Comparison of ENCODE assay signal across 9 cellular contexts in the genomic region with DNA sequence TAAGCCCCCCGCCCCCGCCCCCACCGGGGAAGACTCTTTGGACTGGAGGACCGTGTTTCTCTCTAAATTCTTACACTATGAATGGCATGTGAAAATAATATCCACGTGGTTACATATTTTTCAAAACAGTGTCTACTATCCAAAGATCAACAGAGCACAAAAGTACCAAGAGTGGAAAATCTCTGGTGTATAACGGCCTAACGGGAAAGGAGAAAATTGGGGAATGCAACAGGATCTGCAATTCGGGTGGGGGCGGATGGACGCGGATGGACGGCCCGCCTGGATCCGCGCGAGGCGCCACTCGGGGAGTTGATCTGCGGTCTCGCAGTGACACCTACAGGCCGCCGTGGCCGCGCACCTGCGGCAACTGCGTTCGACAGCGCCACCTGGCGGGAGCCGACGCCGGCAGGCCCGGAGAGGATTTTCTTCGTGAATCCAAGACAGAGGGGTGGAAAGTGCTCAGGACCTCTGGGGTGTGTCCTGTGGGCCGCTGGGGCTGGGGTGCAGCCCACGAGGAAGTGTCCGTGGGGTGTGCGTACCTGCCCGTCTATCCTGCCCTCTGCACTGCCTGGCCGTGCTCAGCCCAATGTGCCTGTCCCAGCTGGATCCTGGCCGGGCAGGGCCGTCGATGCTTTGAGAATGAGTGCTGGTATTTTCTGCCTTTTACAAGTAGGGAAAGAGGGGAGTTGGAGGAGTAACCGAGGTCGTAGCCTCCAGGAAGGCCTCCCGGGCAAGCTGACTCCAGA. TPM values are rescaled to one million over a fixed set of nuclear protein-coding genes. Genes with fewer than 3 reads are reported as not detected.
DNase-seq lines count a peak whose midpoint lies in the region; ATAC-seq, FAIRE-seq and TF ChIP-seq lines count a peak whose summit lies in the region.
"Had no signal": no experiment of that assay in that cellular context is flagged by ENCODE, and none has a peak within 500 bp of the region (broad histone marks: within the 10 kb centered on the region; RNA-seq: fewer than 3 reads in every experiment).

No MANE protein-coding gene starts in this region.

- ATAC-seq in GM19438 (IDR thresholded peaks at IDR 0.05; ENCODE audit: low read depth, unreplicated experiment) (peak; percentile 46), gastroesophageal sphincter (peak; percentile 79), pancreas (peak; percentile 88 to 99 (median 95))

- H3K27me3 ChIP-seq in SJCRH30 (no peaks in the 10 kb centered on the region), gastroesophageal sphincter (peaks cover 25% of the 10 kb centered on the region), pancreas (no peaks in the 10 kb centered on the region), transverse colon (peaks cover 34% of the 10 kb centered on the region)

- intact Hi-C loops in CD14-positive monocyte (cut with micrococcal nuclease) (loop anchor here (1.0 to 5.0 kb wide), 4 partner anchors 613 to 698 kb away; no protein-coding TSS in a partner anchor), pancreas (cut with DNase I) (loop anchor here (5.0 to 10.0 kb wide), 3 partner anchors 613 to 698 kb away; a partner anchor contains a TSS), transverse colon (cut with DNase I; ENCODE audit: low total_unique reads) (loop anchor here (2.0 kb wide), 1 partner anchor 615 kb away; no protein-coding TSS in a partner anchor)

- 0 to 1% methylated on average over 26 to 30 of the region's 46 CpGs for WGBS in gastroesophageal sphincter (ENCODE audit: low coverage in 1 of 2), 2 donors
- 5 to 7% methylated on average over 42 to 46 of the region's 46 CpGs for WGBS in pancreas, 2 donors
- WGBS in transverse colon (ENCODE audit: low coverage in 1 of 2), 2 donors, result 4 to 9% methylated on average over 9 to 46 of the region's 46 CpGs

- H3K4me3 ChIP-seq in SJCRH30, result no peak overlapping the region
- no peak overlapping the region for H3K4me3 ChIP-seq in gastroesophageal sphincter
- no peak overlapping the region for H3K4me3 ChIP-seq in pancreas
- no peak overlapping the region for H3K4me3 ChIP-seq in transverse colon

- no peak for FAIRE-seq in pancreas (lab: Jason Lieb, UNC)
- FAIRE-seq: TTC549 had no signal

- in situ Hi-C loops in transverse colon (cut with MboI; ENCODE audit: low pct_ligation_motif_present in 1 of 4, low pct_unique_long_range_greater_than_20kb in 1 of 4, low sequenced_read_pairs in 3 of 4), result loop anchor here (5.0 to 25.0 kb wide), 6 partner anchors 605 to 1123 kb away; a partner anchor contains a TSS

- TF ChIP-seq CTCF in CD14-positive monocyte (IDR thresholded peaks at IDR 0.05) (peak; percentile 100), gastroesophageal sphincter (IDR thresholded peaks at IDR 0.05) (peak; percentile 100), pancreas (IDR thresholded peaks at IDR 0.05) (peak; percentile 100), transverse colon (IDR thresholded peaks at IDR 0.05) (peak; percentile 100)

- H3K27ac Mint-ChIP-seq in CD14-positive monocyte, result peak overlapping the region in 1 of 7 donors; percentile 6

- peaks cover 9% of the 10 kb centered on the region for H3K4me1 Mint-ChIP-seq in CD14-positive monocyte

- H3K27me3 Mint-ChIP-seq in CD14-positive monocyte (ENCODE audit: low read depth in 3 of 3), result peaks cover 16 to 18% (median 16%) of the 10 kb centered on the region in 3 donors

- H3K4me1 ChIP-seq in SJCRH30, result peaks cover 9% of the 10 kb centered on the region
- H3K4me1 ChIP-seq in gastroesophageal sphincter, result peaks cover 0 to 11% (median 0%) of the 10 kb centered on the region in 3 donors
- H3K4me1 ChIP-seq in pancreas, result no peaks in the 10 kb centered on the region
- peaks cover 0 to 8% (median 0%) of the 10 kb centered on the region in 4 donors for H3K4me1 ChIP-seq in transverse colon

- DNase-seq in CD14-positive monocyte (ENCODE audit: low spot score) (peak; percentile 75), HuH-7.5 (ENCODE audit: low spot score) (peak; percentile 94), SJCRH30 (peak; percentile 87 to 93), activated gamma-delta T cell treated with Interleukin-2 at 50 U/mL for 16 hours (peak; percentile 88), pancreas (peak; percentile 60 to 99 (median 86)), transverse colon (peak; percentile 85)

- H3K36me3 ChIP-seq in SJCRH30 (no peaks in the 10 kb centered on the region), gastroesophageal sphincter (no peaks in the 10 kb centered on the region), pancreas (no peaks in the 10 kb centered on the region), transverse colon (no peaks in the 10 kb centered on the region)

- peaks cover 0 to 2% (median 0%) of the 10 kb centered on the region in 7 donors for H3K9me3 Mint-ChIP-seq in CD14-positive monocyte

- TF ChIP-seq EP300 in gastroesophageal sphincter (IDR thresholded peaks at IDR 0.05) (no peak), transverse colon (IDR thresholded peaks at IDR 0.05; ENCODE audit: low read depth) (no peak)

- no peak for TF ChIP-seq POLR2A in gastroesophageal sphincter (IDR thresholded peaks at IDR 0.05)
- TF ChIP-seq POLR2A in transverse colon (IDR thresholded peaks at IDR 0.05), result no peak

- no peaks in the 10 kb centered on the region for H3K36me3 Mint-ChIP-seq in CD14-positive monocyte

- peak overlapping the region in 1 of 2 donors; percentile 46 for H3K4me3 Mint-ChIP-seq in CD14-positive monocyte

- H3K27ac ChIP-seq in SJCRH30 (no peak overlapping the region), gastroesophageal sphincter (no peak overlapping the region), pancreas (no peak overlapping the region), transverse colon (no peak overlapping the region)

- H3K9me3 ChIP-seq in SJCRH30 (replicated peaks) (no peaks in the 10 kb centered on the region), gastroesophageal sphincter (no peaks in the 10 kb centered on the region), pancreas (no peaks in the 10 kb centered on the region), transverse colon (no peaks in the 10 kb centered on the region)

RNA-seq across cellular contexts. Expression of a gene that starts 18.6 kb away (rescaled TPM):
- polyA plus RNA-seq in CD14-positive monocyte, result not detected
- total RNA-seq in SJCRH30 (2014; rRNA removed; shearing (Covaris generic)), result not detected in 2 replicates
- total RNA-seq in gastroesophageal sphincter, result not detected
- total RNA-seq in pancreas, result not detected
- not detected for polyA plus RNA-seq in pancreas
- not detected for total RNA-seq in transverse colon
